ENCODE assay signal across 8 cellular contexts in the genomic region with DNA sequence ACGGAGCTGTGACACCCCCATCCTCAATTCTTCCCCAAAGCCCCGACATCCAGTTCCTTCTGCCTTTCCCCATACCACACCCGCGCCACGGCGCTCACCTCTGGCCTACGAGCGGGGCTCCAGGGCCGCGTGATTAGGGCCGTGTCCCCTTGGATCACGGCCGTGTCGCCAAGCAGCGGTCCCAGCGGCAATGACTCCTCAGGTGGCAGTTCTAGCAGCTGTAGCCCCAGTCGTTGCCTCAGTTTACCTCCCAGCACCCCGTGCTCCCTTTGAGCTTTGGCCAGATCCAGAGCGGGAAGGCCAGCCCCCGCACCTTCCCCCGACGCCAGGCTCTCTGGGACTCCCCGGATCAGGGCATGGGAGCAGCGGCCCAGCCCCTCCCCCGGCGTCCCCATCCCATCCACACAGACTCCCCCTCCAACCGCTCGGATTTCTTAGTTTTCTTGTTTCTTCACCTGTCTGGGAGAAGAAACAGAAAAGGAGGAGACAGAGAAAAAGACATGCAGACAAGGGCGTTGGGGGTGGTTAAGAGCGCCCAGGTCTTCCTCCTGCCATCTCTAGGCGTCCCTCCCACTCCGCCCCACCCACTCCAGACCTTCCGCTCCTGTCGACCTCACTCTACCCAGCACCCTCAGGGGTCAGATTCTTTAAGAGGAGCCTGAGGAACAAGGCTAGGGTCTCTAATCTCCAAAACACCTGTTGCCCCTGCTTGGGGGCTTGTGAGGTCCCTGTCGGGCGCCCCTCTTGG. TPM values are rescaled to one million over a fixed set of nuclear protein-coding genes. Genes with fewer than 3 reads are reported as not detected.
A peak's percentile ranks its signal among the peaks of the same experiment; 100 is the strongest.
DNase-seq lines count a peak whose midpoint lies in the region; ATAC-seq and TF ChIP-seq lines count a peak whose summit lies in the region.

A gene with protein sequence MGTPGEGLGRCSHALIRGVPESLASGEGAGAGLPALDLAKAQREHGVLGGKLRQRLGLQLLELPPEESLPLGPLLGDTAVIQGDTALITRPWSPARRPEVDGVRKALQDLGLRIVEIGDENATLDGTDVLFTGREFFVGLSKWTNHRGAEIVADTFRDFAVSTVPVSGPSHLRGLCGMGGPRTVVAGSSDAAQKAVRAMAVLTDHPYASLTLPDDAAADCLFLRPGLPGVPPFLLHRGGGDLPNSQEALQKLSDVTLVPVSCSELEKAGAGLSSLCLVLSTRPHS (minus strand): TSS at position 533 of the 748 bp plus-strand sequence. CDS start 138 bp downstream, at position 395.

- DNase-seq in SJCRH30, result no peak
- no peak for DNase-seq in neural crest cell (ENCODE audit: low read depth, low spot score)
- no peak for DNase-seq in NCI-H187 treated with DMSO at 0.1 percent for 48 hours (lab: John Stamatoyannopoulos, UW)
- DNase-seq in NCI-H1417 (lab: John Stamatoyannopoulos, UW), result no peak

- H3K36me3 ChIP-seq in SJCRH30, result peaks cover 34% of the 10 kb centered on the region

- no peaks in the 10 kb centered on the region for H3K27me3 ChIP-seq in SJCRH30

- no peak for TF ChIP-seq CTCF in neural crest cell (conservative IDR thresholded peaks at IDR 0.05)

- H3K27me3 Mint-ChIP-seq in neural crest cell (ENCODE audit: low read depth), result peaks cover 4% of the 10 kb centered on the region

- H3K4me3 Mint-ChIP-seq in neural crest cell, result peak within 1 kb of the TSS; percentile 98

- H3K4me1 ChIP-seq in SJCRH30, result 0 out of 2 replicates have a peak, but pooled peaks cover 4% of the 10 kb centered on the region

- H3K9me3 ChIP-seq in SJCRH30 (replicated peaks), result no peaks in the 10 kb centered on the region

- no peaks in the 10 kb centered on the region for H3K9me3 Mint-ChIP-seq in neural crest cell

- ATAC-seq in GM18909 (IDR thresholded peaks at IDR 0.05; ENCODE audit: poor library complexity, unreplicated experiment), result peak; percentile 9
- peak; percentile 43 for ATAC-seq in esophagus mucosa
- no peak for ATAC-seq in GM21717 (IDR thresholded peaks at IDR 0.05; ENCODE audit: unreplicated experiment)
- ATAC-seq in GM21528 (IDR thresholded peaks at IDR 0.05; ENCODE audit: low FRiP score, unreplicated experiment), result no peak

- peak within 1 kb of the TSS; percentile 75 for H3K27ac ChIP-seq in SJCRH30

- peaks cover 43% of the 10 kb centered on the region for H3K4me1 Mint-ChIP-seq in neural crest cell

- H3K27ac Mint-ChIP-seq in neural crest cell (ENCODE audit: unreplicated experiment), result peak within 1 kb of the TSS; percentile 95

- H3K36me3 Mint-ChIP-seq in neural crest cell (ENCODE audit: low read depth), result peaks cover 46% of the 10 kb centered on the region

- peak within 1 kb of the TSS; percentile 73 for H3K4me3 ChIP-seq in SJCRH30

RNA-seq across cellular contexts. Expression of the gene that starts here (rescaled TPM):
- total RNA-seq in SJCRH30 (2014; rRNA removed; shearing (Covaris generic)), result 39.1 and 42.7 TPM in 2 replicates
- 15.3 TPM for total RNA-seq in esophagus mucosa
- total RNA-seq in neural crest cell, result 186 and 194 TPM in 2 replicates

Comparison
In these comparisons a context has a peak if more than half of its experiments do, and no peak if none do; other contexts are left out.
1. ATAC-seq: peak in GM18909 (single experiment) and esophagus mucosa (single experiment); none in GM21717 (single experiment) and GM21528 (single experiment).